Comparison of ENCODE assay signal across 8 cellular contexts in genomic region chr14:64196668-64197411, GRCh38.
A peak's percentile ranks its signal among the peaks of the same experiment; 100 is the strongest.
DNase-seq lines count a peak whose midpoint lies in the region; TF ChIP-seq lines count a peak whose summit lies in the region.

No MANE protein-coding gene starts in this region.

- TF ChIP-seq CTCF in transverse colon (IDR thresholded peaks at IDR 0.05), result no peak

- TF ChIP-seq POLR2A in transverse colon (IDR thresholded peaks at IDR 0.05), result no peak

- no peak for TF ChIP-seq EP300 in transverse colon (IDR thresholded peaks at IDR 0.05; ENCODE audit: low read depth)

- no peaks in the 10 kb centered on the region for H3K27me3 ChIP-seq in skeletal muscle satellite cell (ENCODE audit: control insufficient read depth, insufficient read depth, low read length)
- no peaks in the 10 kb centered on the region for H3K27me3 ChIP-seq in transverse colon

- H3K36me3 ChIP-seq in skeletal muscle satellite cell (ENCODE audit: insufficient read depth, low read length), result no peaks in the 10 kb centered on the region
- H3K36me3 ChIP-seq in transverse colon, result no peaks in the 10 kb centered on the region

- peak; percentile 20 for DNase-seq in stimulated activated CD4-positive, alpha-beta T cell treated with anti-CD3 and anti-CD28 coated beads, Interleukin-4, amount 100 ng/mL, for 1 hour
- DNase-seq in stimulated activated CD4-positive, alpha-beta T cell treated with anti-CD3 and anti-CD28 coated beads, Interleukin-1b, Interleukin-23, amount 100 ng/mL, for 48 hours, result no peak
- DNase-seq in NCI-H146 (lab: John Stamatoyannopoulos, UW), result peak; percentile 73
- peak; percentile 77 for DNase-seq in astrocyte of the hippocampus (ENCODE audit: low read depth, low spot score)
- no peak for DNase-seq in transverse colon
- no peak for DNase-seq in OCI-M1 (lab: John Stamatoyannopoulos, UW)

- H3K4me3 ChIP-seq in iPS-18c (ENCODE audit: insufficient read depth, low read depth, low read length) (peak overlapping the region; percentile 22; the same call in 1 of the 2 replicates), skeletal muscle satellite cell (ENCODE audit: low read length) (peak overlapping the region; percentile 70), transverse colon (peak overlapping the region in 2 of 4 donors; percentile 19 to 24)

- H3K9me3 ChIP-seq in iPS-18c (ENCODE audit: control insufficient read depth, insufficient read depth, low read length) (no peaks in the 10 kb centered on the region), skeletal muscle satellite cell (replicated peaks; ENCODE audit: low read length) (no peaks in the 10 kb centered on the region), transverse colon (no peaks in the 10 kb centered on the region)

- H3K4me2 ChIP-seq in skeletal muscle satellite cell (ENCODE audit: low read length), result peak overlapping the region; percentile 88

- intact Hi-C loops in transverse colon (cut with DNase I; ENCODE audit: low total_unique reads), result no loop called here

- H3K4me1 ChIP-seq in skeletal muscle satellite cell (ENCODE audit: control insufficient read depth, insufficient read depth, low read length) (peaks cover 12% of the 10 kb centered on the region), transverse colon (peaks cover 0 to 8% (median 0%) of the 10 kb centered on the region in 4 donors)

- peak overlapping the region; percentile 54 for H3K9ac ChIP-seq in skeletal muscle satellite cell (ENCODE audit: low read depth, low read length)

- 58 to 80% methylated on average over 12 to 22 of the region's 22 CpGs for WGBS in transverse colon (ENCODE audit: low coverage in 1 of 2), 2 donors

- in situ Hi-C loops in transverse colon (cut with MboI; ENCODE audit: low pct_ligation_motif_present in 1 of 4, low pct_unique_long_range_greater_than_20kb in 1 of 4, low sequenced_read_pairs in 3 of 4), result no loop called here

- H3K27ac ChIP-seq in transverse colon, result peak overlapping the region in 1 of 4 donors; percentile 11

Comparison
In these comparisons a context has a peak if more than half of its experiments do, and no peak if none do; other contexts are left out.
1. DNase-seq: peak in stimulated activated CD4-positive, alpha-beta T cell treated with anti-CD3 and anti-CD28 coated beads, Interleukin-4, amount 100 ng/mL, for 1 hour (single experiment), NCI-H146 (single experiment) and astrocyte of the hippocampus (single experiment); none in stimulated activated CD4-positive, alpha-beta T cell treated with anti-CD3 and anti-CD28 coated beads, Interleukin-1b, Interleukin-23, amount 100 ng/mL, for 48 hours (single experiment), transverse colon (single experiment) and OCI-M1 (single experiment).